9 cellular contexts compared by ENCODE assay signal in the genomic region with DNA sequence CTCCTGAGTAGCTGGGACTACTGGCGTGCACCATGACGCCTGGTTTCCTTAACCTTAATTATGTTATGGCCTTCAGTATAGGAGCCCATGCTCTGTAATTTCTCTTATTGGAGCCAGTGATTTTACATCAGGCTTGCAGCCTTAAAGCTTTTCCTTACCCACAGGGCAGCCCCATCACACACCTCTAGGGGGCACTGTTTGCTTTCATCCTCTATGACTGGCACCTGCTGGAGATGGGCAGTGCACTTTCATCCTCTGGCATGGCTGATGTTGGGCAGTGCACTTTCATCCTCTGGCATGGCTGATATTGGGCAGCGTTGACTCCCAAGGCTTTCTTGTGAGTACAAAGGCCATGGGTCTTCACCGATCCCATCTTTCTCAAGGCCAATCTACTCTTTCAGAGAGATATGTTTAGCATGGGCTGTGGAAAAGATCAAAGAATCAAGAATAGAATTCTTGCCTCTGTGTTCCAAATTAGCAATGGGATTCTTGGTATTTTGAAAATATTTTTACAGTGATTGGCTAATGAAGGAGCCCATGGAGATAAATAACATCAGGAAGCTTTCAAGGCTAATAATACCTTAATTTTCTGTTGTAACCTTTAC.
DNase-seq lines count a peak whose midpoint lies in the region; FAIRE-seq and TF ChIP-seq lines count a peak whose summit lies in the region.
"Had no signal": no experiment of that assay in that cellular context is flagged by ENCODE, and none has a peak within 500 bp of the region (broad histone marks: within the 10 kb centered on the region; RNA-seq: fewer than 3 reads in every experiment).

No MANE protein-coding gene starts in this region.

- DNase-seq in NCI-H2081 (lab: John Stamatoyannopoulos, UW) (peak; percentile 36 to 55), NCI-H2081 treated with DMSO at 0.1 percent for 48 hours (lab: John Stamatoyannopoulos, UW) (no peak), NCI-H1105 (lab: John Stamatoyannopoulos, UW) (peak; percentile 35), fibroblast of mammary gland (ENCODE audit: low read depth) (peak; percentile 27), renal cortical epithelial cell (ENCODE audit: low read depth) (peak; percentile 16), RCC 7860 (ENCODE audit: low spot score) (no peak)
- peak; percentile 73 for DNase-seq in activated CD4-positive, alpha-beta T cell treated with anti-CD3 and anti-CD28 coated beads for 48 hours
- no peak for DNase-seq in stimulated activated naive CD4-positive, alpha-beta T cell (lab: John Stamatoyannopoulos, UW)

- FAIRE-seq in RCC 7860 (lab: Jason Lieb, UNC) = no peak

- H3K4me3 ChIP-seq in fibroblast of mammary gland (ENCODE audit: control insufficient read depth, low read depth, low read length) = no peak overlapping the region
- H3K4me3 ChIP-seq: BLaER1 had no signal

- peak; percentile 61 for TF ChIP-seq CTCF in fibroblast of mammary gland (conservative IDR thresholded peaks at IDR 0.05; ENCODE audit: control insufficient read depth, insufficient read depth, low read depth, low read length)

Comparison
In these comparisons a context has a peak if more than half of its experiments do, and no peak if none do; other contexts are left out.
1. DNase-seq: peak in NCI-H2081 (2 of 2), NCI-H1105 (single experiment), activated CD4-positive, alpha-beta T cell treated with anti-CD3 and anti-CD28 coated beads for 48 hours (single experiment), fibroblast of mammary gland (single experiment) and renal cortical epithelial cell (single experiment); none in NCI-H2081 treated with DMSO at 0.1 percent for 48 hours (single experiment), stimulated activated naive CD4-positive, alpha-beta T cell (0 of 6) and RCC 7860 (single experiment).